8 cellular contexts compared by ENCODE assay signal in genomic region chr9:120936011-120936763, GRCh38. TPM values are rescaled to one million over a fixed set of nuclear protein-coding genes. Genes with fewer than 3 reads are reported as not detected.
DNase-seq lines count a peak whose midpoint lies in the region; ATAC-seq and TF ChIP-seq lines count a peak whose summit lies in the region.

No MANE protein-coding gene starts in this region.

- no peak overlapping the region for H3K4me3 ChIP-seq in adrenal gland
- H3K4me3 ChIP-seq in heart left ventricle: peak overlapping the region in 2 of 12 donors; percentile 6 to 23
- no peak overlapping the region for H3K4me3 ChIP-seq in psoas muscle

- WGBS in adrenal gland, 4 donors: 6 to 13% (median 8%) methylated on average over 8 to 10 of the region's 10 CpGs
- 20 to 28% (median 22%) methylated on average over 10 of the region's 10 CpGs for WGBS in heart left ventricle, 4 donors
- 17 to 22% (median 17%) methylated on average over 10 of the region's 10 CpGs for WGBS in psoas muscle, 3 donors

- POLR2A ChIA-PET in T-cell (lab: Charles Lee): interaction anchor here (0.6 to 1.3 kb wide), 3 partner anchors 27 to 88 kb away, joined by 3 to 5 read pairs (median 4); no protein-coding TSS in a partner anchor

- ATAC-seq in T-cell (replicated peaks in 1 of 4): peak; percentile 66 to 76 (median 74)
- ATAC-seq in heart left ventricle: peak; percentile 73 to 88 (median 79)
- ATAC-seq in psoas muscle: peak; percentile 87 to 94 (median 91)

- TF ChIP-seq CTCF in adrenal gland (IDR thresholded peaks at IDR 0.05) (peak; percentile 87 to 94 (median 93)), heart left ventricle (IDR thresholded peaks at IDR 0.05) (peak; percentile 84 to 97 (median 93)), psoas muscle (IDR thresholded peaks at IDR 0.05) (peak; percentile 89)

- peak overlapping the region; percentile 95 to 100 for H3K27ac Mint-ChIP-seq in T-cell

- H3K4me1 ChIP-seq in adrenal gland (replicated peaks in 1 of 2) (peaks cover 30 to 61% of the 10 kb centered on the region in 2 donors), heart left ventricle (peaks cover 5 to 60% (median 39%) of the 10 kb centered on the region in 12 donors), psoas muscle (peaks cover 17% of the 10 kb centered on the region)

- no peaks in the 10 kb centered on the region for H3K9me3 Mint-ChIP-seq in T-cell

- H3K4me1 Mint-ChIP-seq in T-cell: peaks cover 58 to 64% (median 59%) of the 10 kb centered on the region in 3 donors

- TF ChIP-seq POLR2A in adrenal gland (IDR thresholded peaks at IDR 0.05) (no peak), heart left ventricle (IDR thresholded peaks at IDR 0.05) (no peak)

- H3K27ac ChIP-seq in adrenal gland (peak overlapping the region; percentile 25 to 94 (median 73)), heart left ventricle (peak overlapping the region; percentile 47 to 98 (median 72)), psoas muscle (peak overlapping the region; percentile 51)

- H3K36me3 Mint-ChIP-seq in T-cell: no peaks in the 10 kb centered on the region

- H3K36me3 ChIP-seq in adrenal gland (replicated peaks in 1 of 2) (no peaks in the 10 kb centered on the region), heart left ventricle (no peaks in the 10 kb centered on the region), psoas muscle (ENCODE audit: insufficient read depth in 1 of 2, low read depth in 1 of 2) (no peaks in the 10 kb centered on the region)

- intact Hi-C loops in adrenal gland (cut with DNase I): loop anchor here in 1 of 2 donors (5.0 to 10.0 kb wide), 2 partner anchors 64 to 181 kb away; no protein-coding TSS in a partner anchor
- intact Hi-C loops in heart left ventricle (cut with DNase I): loop anchor here (1.0 to 10.0 kb wide), 13 partner anchors 59 to 181 kb away; partner anchors contain the start of genes PHF19 (in 6 of the 10), FBXW2 (in 2 of the 10) and PSMD5 (in 2 of the 10)
- intact Hi-C loops in psoas muscle (cut with DNase I): loop anchor here (2.0 to 5.0 kb wide), 3 partner anchors 59 to 314 kb away; partner anchors contain the start of gene PHF19 (in 1 of the 2)

- peak; percentile 67 for DNase-seq in DMS 273 treated with DMSO at 0.1 percent for 48 hours (lab: John Stamatoyannopoulos, UW)
- DNase-seq in H4 (ENCODE audit: low spot score): peak; percentile 85
- peak; percentile 64 for DNase-seq in NCI-H146 (lab: John Stamatoyannopoulos, UW)
- DNase-seq in T-cell: peak; percentile 65 to 91 (median 82)
- DNase-seq in adrenal gland: peak; percentile 94 to 98 (median 97)
- peak; percentile 93 to 96 (median 93) for DNase-seq in heart left ventricle
- DNase-seq in psoas muscle: peak; percentile 92 to 96
- DNase-seq in ureter (ENCODE audit: low spot score): peak; percentile 96

- H3K27me3 ChIP-seq in adrenal gland (no peaks in the 10 kb centered on the region), heart left ventricle (no peaks in the 10 kb centered on the region), psoas muscle (ENCODE audit: insufficient read depth in 3 of 3, low read length in 2 of 3) (peaks cover 0 to 1% (median 0%) of the 10 kb centered on the region in 3 donors)

- H3K27me3 Mint-ChIP-seq in T-cell: no peaks in the 10 kb centered on the region

- peak overlapping the region; percentile 47 to 60 (median 53) for H3K4me3 Mint-ChIP-seq in T-cell

- CTCF ChIA-PET in T-cell (lab: Charles Lee): interaction anchor here (0.6 to 3.0 kb wide), 22 partner anchors 10 to 185 kb away, joined by 3 to 39 read pairs (median 4); partner anchors contain the start of genes PSMD5 (in 1 of the 2) and TRAF1 (in 1 of the 2)

- H3K9me3 ChIP-seq in adrenal gland (replicated peaks in 1 of 3) (no peaks in the 10 kb centered on the region), heart left ventricle (no peaks in the 10 kb centered on the region), psoas muscle (no peaks in the 10 kb centered on the region)

RNA-seq across cellular contexts. Expression of gene TRAF1, which starts 9.6 kb away (rescaled TPM):
- total RNA-seq in H4 (2014; rRNA removed; shearing (Covaris generic)): 0.21 TPM in 2 replicates
- 100 to 1,000 TPM in 3 of 5 donors, 10 to 100 TPM in 2; 67.6 to 170 (median 157) TPM for total RNA-seq in T-cell
- total RNA-seq in adrenal gland: 10 to 100 TPM in 2 of 8 donors, 1 to 10 TPM in 6; 1.6 to 11.7 (median 6.1) TPM
- polyA plus RNA-seq in adrenal gland: 10 to 100 TPM in 2 of 3 donors, 1 to 10 TPM in 1; 2.4 to 42.7 (median 30.3) TPM
- total RNA-seq in heart left ventricle: 1 to 10 TPM in 7 of 9 donors, under 1 TPM in 2; 0.93 to 7.8 (median 1.8) TPM
- polyA plus RNA-seq in heart left ventricle: 1 to 10 TPM; 1.7 to 2.4 TPM
- 1 to 10 TPM in 2 of 4 donors, under 1 TPM in 2; 0.73 to 2.0 (median 0.99) TPM for total RNA-seq in psoas muscle
- polyA plus RNA-seq in psoas muscle: 1 to 10 TPM in 1 of 3 donors, under 1 TPM in 2; 0.55 to 1.3 (median 0.95) TPM
- total RNA-seq in ureter: 10.0 TPM

RNA-seq across cellular contexts. Expression of gene PHF19, which starts 59.2 kb away (rescaled TPM):
- 52.7 and 66.6 TPM in 2 replicates for total RNA-seq in H4 (2014; rRNA removed; shearing (Covaris generic))
- total RNA-seq in T-cell (100 to 1,000 TPM in 4 of 5 donors, 10 to 100 TPM in 1; 92.8 to 184 (median 166) TPM), adrenal gland (10 to 100 TPM; 17.2 to 61.8 (median 24.0) TPM), heart left ventricle (10 to 100 TPM in 8 of 9 donors, 1 to 10 TPM in 1; 9.6 to 28.0 (median 12.5) TPM), psoas muscle (10 to 100 TPM in 2 of 4 donors, 1 to 10 TPM in 2; 6.8 to 14.8 (median 9.8) TPM), ureter (33.3 TPM)
- polyA plus RNA-seq in adrenal gland (10 to 100 TPM; 13.6 to 39.7 (median 29.7) TPM), heart left ventricle (10 to 100 TPM; 11.0 to 15.4 TPM), psoas muscle (10 to 100 TPM in 2 of 3 donors, 1 to 10 TPM in 1; 8.2 to 12.3 (median 12.2) TPM)
